ENCODE assay signal across 21 cellular contexts in the genomic region with DNA sequence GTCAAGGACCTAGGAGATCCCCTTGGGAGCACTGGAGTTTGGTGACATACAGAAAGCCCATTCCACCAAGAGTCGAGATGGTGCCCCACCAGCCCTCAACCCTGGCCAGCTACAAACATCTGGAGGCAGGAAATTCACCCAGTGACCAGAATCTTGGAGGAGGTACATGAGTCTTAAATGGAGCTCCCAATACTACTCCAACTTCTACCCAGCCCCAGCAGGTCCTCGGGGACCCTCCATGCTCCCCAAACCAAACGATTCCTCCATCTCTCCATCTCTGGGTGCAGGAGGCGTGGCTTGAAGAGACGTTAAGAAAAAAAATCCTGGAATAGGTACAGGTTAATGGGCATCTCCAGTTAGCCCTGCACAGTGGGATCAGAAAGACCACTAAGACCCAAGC. TPM values are rescaled to one million over a fixed set of nuclear protein-coding genes. Genes with fewer than 3 reads are reported as not detected.
DNase-seq lines count a peak whose midpoint lies in the region; ATAC-seq, FAIRE-seq and TF ChIP-seq lines count a peak whose summit lies in the region.
"Had no signal": no experiment of that assay in that cellular context is flagged by ENCODE, and none has a peak within 500 bp of the region (broad histone marks: within the 10 kb centered on the region; RNA-seq: fewer than 3 reads in every experiment).

No MANE protein-coding gene starts in this region.

- H3K4me3 Mint-ChIP-seq in HFFc6 = peak overlapping the region; percentile 52; the same call in 1 of the 2 replicates
- no peak overlapping the region for H3K4me3 Mint-ChIP-seq in astrocyte (ENCODE audit: unreplicated experiment)
- H3K4me3 Mint-ChIP-seq: memory B cell, neural crest cell, T-helper 17 cell had no signal

- H3K36me3 ChIP-seq in astrocyte (ENCODE audit: insufficient read depth, low read length) = peaks cover 2% of the 10 kb centered on the region
- no peaks in the 10 kb centered on the region for H3K36me3 ChIP-seq in mucosa of rectum (ENCODE audit: control insufficient read depth in 2 of 2, insufficient read depth in 2 of 2, low read length in 2 of 2)
- no peaks in the 10 kb centered on the region for H3K36me3 ChIP-seq in thyroid gland
- H3K36me3 ChIP-seq: WERI-Rb-1 had no signal

- H3K79me2 ChIP-seq in astrocyte (ENCODE audit: insufficient read depth, low read length) = no peaks in the 10 kb centered on the region

- H2AFZ ChIP-seq in astrocyte (ENCODE audit: low read depth, low read length) = no peak overlapping the region

- intact Hi-C loops in thyroid gland (cut with DNase I) = no loop called here

- H3K27me3 ChIP-seq in astrocyte (ENCODE audit: insufficient read depth, low read length) (peaks cover 14% of the 10 kb centered on the region), mucosa of rectum (ENCODE audit: control insufficient read depth in 2 of 2, insufficient read depth in 2 of 2, low read length in 2 of 2) (peaks cover 4 to 5% of the 10 kb centered on the region in 2 donors), thyroid gland (no peaks in the 10 kb centered on the region)

- H3K9ac ChIP-seq in astrocyte (ENCODE audit: low read length) (no peak overlapping the region), mucosa of rectum (ENCODE audit: low read depth in 1 of 2, low read length in 2 of 2) (no peak overlapping the region)

- H3K4me1 ChIP-seq in astrocyte (ENCODE audit: insufficient read depth, low read length) = peaks cover 36% of the 10 kb centered on the region
- H3K4me1 ChIP-seq in mucosa of rectum (ENCODE audit: control insufficient read depth in 2 of 2, insufficient read depth in 2 of 2, low read length in 2 of 2) = peaks cover under 1 to 5% of the 10 kb centered on the region in 2 donors
- peaks cover 16 to 58% of the 10 kb centered on the region in 2 donors for H3K4me1 ChIP-seq in thyroid gland

- no peak for TF ChIP-seq POLR2A in thyroid gland (IDR thresholded peaks at IDR 0.05)

- no peak for FAIRE-seq in astrocyte (lab: Jason Lieb, UNC)
- FAIRE-seq: colon, endometrium, G401.6, HTR-8/SVneo, islet of Langerhans had no signal

- H3K4me3 ChIP-seq in astrocyte (ENCODE audit: insufficient read depth, low read depth, low read length) (no peak overlapping the region), mucosa of rectum (ENCODE audit: low read length in 2 of 2) (no peak overlapping the region), thyroid gland (replicated peaks in 1 of 3) (no peak overlapping the region)

- no peaks in the 10 kb centered on the region for H3K9me3 Mint-ChIP-seq in HFFc6
- H3K9me3 Mint-ChIP-seq in astrocyte (ENCODE audit: unreplicated experiment) = no peaks in the 10 kb centered on the region
- H3K9me3 Mint-ChIP-seq: memory B cell, neural crest cell had no signal

- no peak for TF ChIP-seq CTCF in HFFc6 (IDR thresholded peaks at IDR 0.05)
- TF ChIP-seq CTCF in astrocyte (IDR thresholded peaks at IDR 0.05; ENCODE audit: insufficient read depth, low read depth, low read length) = no peak
- TF ChIP-seq CTCF in thyroid gland (IDR thresholded peaks at IDR 0.05) = no peak

- H3K36me3 Mint-ChIP-seq in HFFc6 (ENCODE audit: low read depth) = peaks cover 4% of the 10 kb centered on the region; the same call in 1 of the 2 replicates
- H3K36me3 Mint-ChIP-seq in astrocyte (ENCODE audit: low read depth, unreplicated experiment) = peaks cover 2% of the 10 kb centered on the region

- peak overlapping the region; percentile 83 for H3K27ac Mint-ChIP-seq in HFFc6
- H3K27ac Mint-ChIP-seq in astrocyte (ENCODE audit: unreplicated experiment) = peak overlapping the region; percentile 34
- H3K27ac Mint-ChIP-seq: memory B cell, T-helper 17 cell had no signal

- no peak for DNase-seq in HFFc6
- no peak for DNase-seq in astrocyte (ENCODE audit: low read depth)
- DNase-seq in thyroid gland = no peak
- DNase-seq in activated T-cell treated with anti-CD3 and anti-CD28 coated beads, Interleukin-2, amount 50 U/mL, for 1 hour = no peak
- DNase-seq in DMS53 treated with DMSO at 0.1 percent for 48 hours (lab: John Stamatoyannopoulos, UW; ENCODE audit: unreplicated experiment) = no peak
- DNase-seq: activated CD4-positive, alpha-beta T cell treated with anti-CD3 and anti-CD28 coated beads, Interleukin-2, amount 50 U/mL, for 48 hours; activated naive CD4-positive, alpha-beta T cell; NCI-H1092; NCI-H2081; NCI-H510A; T-helper 17 cell had no signal

- no peak for ATAC-seq in HG02852 (IDR thresholded peaks at IDR 0.05; ENCODE audit: unreplicated experiment)
- ATAC-seq: T-helper 17 cell had no signal

- H3K27me3 Mint-ChIP-seq in HFFc6 (ENCODE audit: insufficient read depth) (peaks cover 5% of the 10 kb centered on the region; the same call in 1 of the 2 replicates), astrocyte (ENCODE audit: low read depth, unreplicated experiment) (peaks cover 19% of the 10 kb centered on the region)
- H3K27me3 Mint-ChIP-seq: memory B cell, T-helper 17 cell had no signal

- H3K4me2 ChIP-seq in astrocyte (ENCODE audit: low read length) = peak overlapping the region; percentile 88

- H3K27ac ChIP-seq in astrocyte (ENCODE audit: low read depth, low read length) = no peak overlapping the region
- peak overlapping the region; percentile 56 to 70 for H3K27ac ChIP-seq in mucosa of rectum (ENCODE audit: low read depth in 2 of 2, low read length in 2 of 2)
- H3K27ac ChIP-seq in thyroid gland = peak overlapping the region; percentile 82 to 93 (median 90)

- 83 to 84% methylated on average over 5 of the region's 5 CpGs for WGBS in thyroid gland, 2 donors

- peaks cover 3% of the 10 kb centered on the region for H4K20me1 ChIP-seq in astrocyte (ENCODE audit: insufficient read depth, low read length)

- peaks cover 65% of the 10 kb centered on the region for H3K4me1 Mint-ChIP-seq in HFFc6 (ENCODE audit: low read depth)
- H3K4me1 Mint-ChIP-seq in astrocyte (ENCODE audit: low read depth, unreplicated experiment) = peaks cover 38% of the 10 kb centered on the region

- H3K9me3 ChIP-seq in astrocyte (ENCODE audit: insufficient read depth, low read depth, low read length) = no peaks in the 10 kb centered on the region
- H3K9me3 ChIP-seq in mucosa of rectum (ENCODE audit: control insufficient read depth in 2 of 2, low read length in 2 of 2) = no peaks in the 10 kb centered on the region
- no peaks in the 10 kb centered on the region for H3K9me3 ChIP-seq in thyroid gland

RNA-seq across cellular contexts. Expression of a gene that starts 5.5 kb away (rescaled TPM):
- 1 to 10 TPM in 2 of 6 experiments, under 1 TPM in 4; 0.52 to 1.1 (median 0.82) TPM for total RNA-seq in HFFc6 (2021; fragmentation: NEBNext Ultra II Directional; extraction: Animal tissue kit (Norgen Biotek cat#: 25700))
- total RNA-seq in astrocyte (0.43 and 0.53 TPM in 2 replicates), thyroid gland (10 to 100 TPM; 14.0 to 16.4 (median 14.5) TPM)

RNA-seq across cellular contexts. Expression of a gene that starts 31.6 kb away (rescaled TPM):
- total RNA-seq in HFFc6 (2021; fragmentation: NEBNext Ultra II Directional; extraction: Animal tissue kit (Norgen Biotek cat#: 25700)) = 10 to 100 TPM; 15.1 to 19.6 (median 17.1) TPM
- total RNA-seq in astrocyte (15.5 and 17.0 TPM in 2 replicates), thyroid gland (10 to 100 TPM in 1 of 4 donors, 1 to 10 TPM in 3; 4.7 to 10.5 (median 9.4) TPM)
